ENCODE assay signal across 1 cellular context in the genomic region with DNA sequence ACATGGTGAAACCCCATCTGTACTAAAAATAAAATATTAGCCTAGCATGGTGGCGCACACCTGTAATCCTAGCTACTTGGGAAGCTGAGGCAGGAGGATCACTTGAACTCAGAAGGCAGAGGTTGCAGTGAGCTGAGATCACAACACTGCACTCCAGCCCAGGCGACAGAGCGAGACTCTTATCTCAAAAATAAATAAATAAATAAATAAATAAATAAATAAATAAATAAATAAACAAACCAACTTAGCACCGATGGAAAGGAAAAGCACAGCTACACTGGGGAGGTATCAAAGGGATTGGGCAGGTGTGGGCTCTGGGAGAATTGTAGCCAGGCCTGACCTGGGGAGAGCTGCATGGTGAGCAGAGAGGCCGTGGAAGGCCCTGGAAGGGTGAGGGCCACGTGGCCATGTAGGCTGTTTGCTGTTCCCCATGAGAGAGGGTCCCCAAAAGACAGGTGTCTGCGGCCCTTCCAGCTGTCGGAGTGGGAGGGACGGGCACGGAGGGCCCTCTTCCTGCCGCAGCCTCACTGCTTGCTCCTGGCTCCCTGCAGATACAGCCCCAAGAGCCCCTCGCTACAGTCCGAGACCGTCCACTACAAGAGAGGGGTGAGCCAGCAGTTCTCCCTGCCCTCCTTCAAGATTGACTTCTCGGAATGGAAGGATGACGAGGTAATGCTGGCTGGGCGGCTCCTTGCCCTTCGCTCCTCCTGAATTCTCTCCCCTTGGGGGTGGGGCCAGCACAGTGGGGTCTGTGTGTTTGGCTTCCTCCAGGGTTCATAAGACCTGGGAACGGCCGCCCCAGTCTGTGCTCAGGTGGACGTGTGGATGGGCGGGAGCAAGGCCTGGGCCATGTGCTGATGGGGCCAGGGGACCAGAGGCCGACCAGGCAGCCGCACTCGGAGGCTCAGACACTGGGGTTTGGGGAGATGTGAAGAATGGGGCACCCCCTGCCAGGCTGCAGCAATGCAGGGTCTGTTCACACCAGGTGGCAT.
TF ChIP-seq lines count a peak whose summit lies in the region.

No MANE protein-coding gene starts in this region.

TF ChIP-seq in HEK293, 187 proteins besides CTCF, POLR2A, EP300 and RAD21 (continued from another document):
- TF ChIP-seq ZNF518A (tag by site-specific recombination; conservative IDR thresholded peaks at IDR 0.05; ENCODE audit: low read depth) (peak; percentile 71), ZNF629 (tag by site-specific recombination; IDR thresholded peaks at IDR 0.05) (no peak), ZNF341 (tag by site-specific recombination; IDR thresholded peaks at IDR 0.05; ENCODE audit: low read depth) (no peak), ZNF112 (tag by site-specific recombination; IDR thresholded peaks at IDR 0.05) (no peak), ZNF146 (tag by site-specific recombination; IDR thresholded peaks at IDR 0.05) (no peak), ZNF24 (tag by site-specific recombination; IDR thresholded peaks at IDR 0.05) (no peak)
